Comparison of ENCODE assay signal across 24 cellular contexts in the genomic region with DNA sequence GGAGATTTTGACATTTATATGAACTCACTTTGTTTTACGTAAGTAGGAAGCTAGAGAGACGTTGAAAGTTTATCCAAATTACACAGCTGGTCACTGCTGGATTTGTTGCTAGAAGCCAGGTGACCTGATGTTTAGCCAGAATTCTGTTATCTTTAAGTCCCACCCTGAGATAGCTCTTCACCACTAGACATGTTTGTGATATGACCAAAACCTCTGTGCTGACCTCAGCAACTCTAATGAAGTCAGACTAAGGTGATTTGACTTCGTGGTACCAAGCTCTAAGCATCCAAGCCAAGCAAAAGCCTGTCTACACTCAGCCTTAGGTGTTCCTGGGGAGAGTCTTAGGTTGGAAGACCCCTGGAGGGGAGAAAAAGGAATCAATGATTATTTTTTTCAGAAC.
"Had no signal": no experiment of that assay in that cellular context is flagged by ENCODE, and none has a peak within 500 bp of the region (broad histone marks: within the 10 kb centered on the region; RNA-seq: fewer than 3 reads in every experiment).

No MANE protein-coding gene starts in this region.

- H3K4me1 ChIP-seq: esophagus squamous epithelium, foreskin keratinocyte, left ventricle myocardium inferior, psoas muscle, right lobe of liver, stomach, transverse colon had no signal

- H3K27me3 ChIP-seq: esophagus squamous epithelium, foreskin keratinocyte, right lobe of liver, stomach, transverse colon had no signal

- H3K4me3 Mint-ChIP-seq: effector memory CD8-positive, alpha-beta T cell; memory B cell; mesothelial cell of epicardium; naive B cell; nephron had no signal

- H3K27me3 Mint-ChIP-seq: effector memory CD8-positive, alpha-beta T cell had no signal

- H3K36me3 ChIP-seq: esophagus squamous epithelium, left ventricle myocardium inferior, lower lobe of right lung, right lobe of liver, stomach, thoracic aorta, transverse colon had no signal

- ATAC-seq: effector memory CD8-positive, alpha-beta T cell; foreskin keratinocyte; left cardiac atrium; lower lobe of right lung; psoas muscle; right lobe of liver had no signal

- H3K36me3 Mint-ChIP-seq: memory B cell, mesothelial cell of epicardium had no signal

- H3K4me1 Mint-ChIP-seq: memory B cell, mesothelial cell of epicardium, naive B cell, nephron had no signal

- H3K4me3 ChIP-seq: esophagus squamous epithelium, left ventricle myocardium inferior, lower lobe of right lung, psoas muscle, right lobe of liver, stomach, thoracic aorta, transverse colon had no signal

- H3K9me3 ChIP-seq: esophagus squamous epithelium, psoas muscle, right lobe of liver, thoracic aorta had no signal

- DNase-seq: cortex of kidney; effector memory CD8-positive, alpha-beta T cell; esophagus squamous epithelium; foreskin keratinocyte; kidney; left cardiac atrium; left ventricle myocardium inferior; lower lobe of right lung; naive B cell; occipital lobe; psoas muscle; retina; right lobe of liver; small intestine; stimulated activated CD4-positive, alpha-beta T cell treated with anti-CD3 and anti-CD28 coated beads, Interleukin-12 subunit alpha, Interleukin-12 subunit beta, amount 100 ng/mL, for 4 hours; stimulated activated naive CD4-positive, alpha-beta T cell; stomach; substantia nigra; transverse colon had no signal

- H3K27ac ChIP-seq: epithelial cell of prostate, esophagus squamous epithelium, foreskin keratinocyte, left ventricle myocardium inferior, lower lobe of right lung, psoas muscle, right lobe of liver, stomach, thoracic aorta, transverse colon had no signal

- H3K27ac Mint-ChIP-seq: effector memory CD8-positive, alpha-beta T cell; memory B cell; mesothelial cell of epicardium; naive B cell; nephron had no signal
